Comparison of ENCODE assay signal across 8 cellular contexts in the genomic region with DNA sequence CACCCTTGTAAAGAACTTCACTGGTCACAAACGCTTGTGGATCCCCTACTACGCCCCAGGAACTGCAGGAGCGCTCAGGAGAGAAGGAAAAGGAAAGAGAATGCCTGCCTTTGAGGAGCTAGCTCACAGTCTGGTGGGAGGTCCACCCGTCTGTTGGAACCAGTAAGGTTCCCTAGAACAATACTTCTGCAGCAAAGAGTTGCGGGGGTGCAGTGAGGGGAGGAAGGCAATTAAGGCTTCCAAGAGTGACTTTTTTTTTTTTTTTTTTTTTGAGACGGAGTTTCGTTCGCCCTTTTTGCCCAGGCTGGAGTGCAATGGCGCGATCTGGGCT. TPM values are rescaled to one million over a fixed set of nuclear protein-coding genes. Genes with fewer than 3 reads are reported as not detected.
A peak's percentile ranks its signal among the peaks of the same experiment; 100 is the strongest.
DNase-seq lines count a peak whose midpoint lies in the region; ATAC-seq, FAIRE-seq and TF ChIP-seq lines count a peak whose summit lies in the region.

No MANE protein-coding gene starts in this region.

- peak overlapping the region; percentile 94 for H3K4me2 ChIP-seq in skeletal muscle satellite cell (ENCODE audit: low read length)

- H3K27me3 Mint-ChIP-seq in WTC11 (ENCODE audit: low read depth): no peaks in the 10 kb centered on the region; the same call in 1 of the 2 replicates

- CTCF ChIA-PET in WTC11 (lab: Charles Lee): interaction anchor here (0.7 kb wide), 1 partner anchor 547 kb away, joined by 3 read pairs; no protein-coding TSS in a partner anchor

- no peak for FAIRE-seq in urothelium cell line (lab: Jason Lieb, UNC)

- TF ChIP-seq CTCF in WTC11 (IDR thresholded peaks at IDR 0.05) (no peak), left ventricle myocardium inferior (IDR thresholded peaks at IDR 0.05; ENCODE audit: borderline replicate concordance) (no peak)

- H3K27me3 ChIP-seq in left ventricle myocardium inferior (ENCODE audit: low read depth) (no peaks in the 10 kb centered on the region), skeletal muscle satellite cell (ENCODE audit: control insufficient read depth, insufficient read depth, low read length) (peaks cover 5% of the 10 kb centered on the region)

- peak; percentile 47 for DNase-seq in NCI-H2107 treated with DMSO at 0.1 percent for 48 hours (lab: John Stamatoyannopoulos, UW; ENCODE audit: unreplicated experiment)
- no peak for DNase-seq in NCI-H2107 (lab: John Stamatoyannopoulos, UW)
- DNase-seq in WTC11 (ENCODE audit: low spot score): no peak
- DNase-seq in left ventricle myocardium inferior: no peak
- DNase-seq in islet precursor cell: no peak
- no peak for DNase-seq in urothelium cell line (ENCODE audit: low spot score)

- H3K36me3 ChIP-seq in left ventricle myocardium inferior (no peaks in the 10 kb centered on the region), skeletal muscle satellite cell (ENCODE audit: insufficient read depth, low read length) (no peaks in the 10 kb centered on the region)

- H3K4me1 Mint-ChIP-seq in WTC11: peaks cover 12% of the 10 kb centered on the region

- H3K9me3 ChIP-seq in left ventricle myocardium inferior (replicated peaks) (no peaks in the 10 kb centered on the region), skeletal muscle satellite cell (replicated peaks; ENCODE audit: low read length) (no peaks in the 10 kb centered on the region)

- H3K4me1 ChIP-seq in left ventricle myocardium inferior: peaks cover 2% of the 10 kb centered on the region
- H3K4me1 ChIP-seq in skeletal muscle satellite cell (ENCODE audit: control insufficient read depth, insufficient read depth, low read length): no peaks in the 10 kb centered on the region

- POLR2A ChIA-PET in WTC11 (lab: Charles Lee): interaction anchor here (0.7 to 1.0 kb wide), 3 partner anchors 589 to 896 kb away, joined by 3 to 6 read pairs (median 4); a partner anchor contains a TSS

- H3K4me3 ChIP-seq in left ventricle myocardium inferior (peak overlapping the region; percentile 84), skeletal muscle satellite cell (ENCODE audit: low read length) (peak overlapping the region; percentile 82)

- H3K27ac ChIP-seq in left ventricle myocardium inferior (replicated peaks): peak overlapping the region; percentile 83

- intact Hi-C loops in left ventricle myocardium inferior (cut with micrococcal nuclease): no loop called here

- peak overlapping the region; percentile 85 for H3K27ac Mint-ChIP-seq in WTC11

- H3K9me3 Mint-ChIP-seq in WTC11: no peaks in the 10 kb centered on the region

- peak overlapping the region; percentile 85 for H3K9ac ChIP-seq in skeletal muscle satellite cell (ENCODE audit: low read depth, low read length)

- peaks cover 5% of the 10 kb centered on the region for H3K36me3 Mint-ChIP-seq in WTC11

- ATAC-seq in HG02798 (IDR thresholded peaks at IDR 0.05; ENCODE audit: poor library complexity, unreplicated experiment): peak; percentile 28
- ATAC-seq in WTC11: peak; percentile 53

- peak overlapping the region; percentile 82 for H3K4me3 Mint-ChIP-seq in WTC11

TF ChIP-seq in WTC11, 78 proteins besides CTCF, POLR2A, EP300 and RAD21:
- TF ChIP-seq ATF1 (CRISPR knock-in tag; IDR thresholded peaks at IDR 0.05): no peak
- TF ChIP-seq, protein P1, sequence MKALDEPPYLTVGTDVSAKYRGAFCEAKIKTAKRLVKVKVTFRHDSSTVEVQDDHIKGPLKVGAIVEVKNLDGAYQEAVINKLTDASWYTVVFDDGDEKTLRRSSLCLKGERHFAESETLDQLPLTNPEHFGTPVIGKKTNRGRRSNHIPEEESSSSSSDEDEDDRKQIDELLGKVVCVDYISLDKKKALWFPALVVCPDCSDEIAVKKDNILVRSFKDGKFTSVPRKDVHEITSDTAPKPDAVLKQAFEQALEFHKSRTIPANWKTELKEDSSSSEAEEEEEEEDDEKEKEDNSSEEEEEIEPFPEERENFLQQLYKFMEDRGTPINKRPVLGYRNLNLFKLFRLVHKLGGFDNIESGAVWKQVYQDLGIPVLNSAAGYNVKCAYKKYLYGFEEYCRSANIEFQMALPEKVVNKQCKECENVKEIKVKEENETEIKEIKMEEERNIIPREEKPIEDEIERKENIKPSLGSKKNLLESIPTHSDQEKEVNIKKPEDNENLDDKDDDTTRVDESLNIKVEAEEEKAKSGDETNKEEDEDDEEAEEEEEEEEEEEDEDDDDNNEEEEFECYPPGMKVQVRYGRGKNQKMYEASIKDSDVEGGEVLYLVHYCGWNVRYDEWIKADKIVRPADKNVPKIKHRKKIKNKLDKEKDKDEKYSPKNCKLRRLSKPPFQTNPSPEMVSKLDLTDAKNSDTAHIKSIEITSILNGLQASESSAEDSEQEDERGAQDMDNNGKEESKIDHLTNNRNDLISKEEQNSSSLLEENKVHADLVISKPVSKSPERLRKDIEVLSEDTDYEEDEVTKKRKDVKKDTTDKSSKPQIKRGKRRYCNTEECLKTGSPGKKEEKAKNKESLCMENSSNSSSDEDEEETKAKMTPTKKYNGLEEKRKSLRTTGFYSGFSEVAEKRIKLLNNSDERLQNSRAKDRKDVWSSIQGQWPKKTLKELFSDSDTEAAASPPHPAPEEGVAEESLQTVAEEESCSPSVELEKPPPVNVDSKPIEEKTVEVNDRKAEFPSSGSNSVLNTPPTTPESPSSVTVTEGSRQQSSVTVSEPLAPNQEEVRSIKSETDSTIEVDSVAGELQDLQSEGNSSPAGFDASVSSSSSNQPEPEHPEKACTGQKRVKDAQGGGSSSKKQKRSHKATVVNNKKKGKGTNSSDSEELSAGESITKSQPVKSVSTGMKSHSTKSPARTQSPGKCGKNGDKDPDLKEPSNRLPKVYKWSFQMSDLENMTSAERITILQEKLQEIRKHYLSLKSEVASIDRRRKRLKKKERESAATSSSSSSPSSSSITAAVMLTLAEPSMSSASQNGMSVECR (CRISPR knock-in tag; IDR thresholded peaks at IDR 0.05; ENCODE audit: borderline replicate concordance): no peak
- no peak for TF ChIP-seq GTF2I (CRISPR knock-in tag; conservative IDR thresholded peaks at IDR 0.05)
- 0 out of 2 replicates have a peak, but pooled peaks have one; percentile 2 for TF ChIP-seq ETV6 (CRISPR knock-in tag; IDR thresholded peaks at IDR 0.05)

RNA-seq across cellular contexts. Expression of a gene that starts 0.3 kb away (rescaled TPM):
- total RNA-seq in WTC11 (2021): 23.2 to 27.6 TPM (median 27.4 TPM) in 3 replicates
- total RNA-seq in left ventricle myocardium inferior: 4.9 TPM
- 6.6 and 7.6 TPM in 2 replicates for total RNA-seq in skeletal muscle satellite cell (2012; rRNA removed)

RNA-seq across cellular contexts. Expression of a gene that starts 6.6 kb away (rescaled TPM):
- total RNA-seq in WTC11 (2021) (18.5 to 19.8 TPM (median 19.1 TPM) in 3 replicates), left ventricle myocardium inferior (18.1 TPM)
- total RNA-seq in skeletal muscle satellite cell (2012; rRNA removed): 23.4 and 32.7 TPM in 2 replicates
